Comparison of ENCODE assay signal across 1 cellular context in genomic region chr19:56121180-56122167, GRCh38.
TF ChIP-seq lines count a peak whose summit lies in the region.

Gene ZNF787 (minus strand): TSS chr19:56121295. CDS start chr19:56103217, 18,078 bp downstream.

TF ChIP-seq in HepG2, 621 proteins besides CTCF, POLR2A, EP300 and RAD21 (continued from another document and continues in another):
- TF ChIP-seq TCF12 (IDR thresholded peaks at IDR 0.05), result no peak
- peak; percentile 34; the same call in 1 of the 2 replicates for TF ChIP-seq TCF12 (CRISPR knock-in tag; IDR thresholded peaks at IDR 0.05)
- no peak for TF ChIP-seq NBN (conservative IDR thresholded peaks at IDR 0.05)
- TF ChIP-seq ZNF318 (CRISPR knock-in tag; IDR thresholded peaks at IDR 0.05), result no peak
- no peak for TF ChIP-seq ZNF800 (CRISPR knock-in tag; IDR thresholded peaks at IDR 0.05)
- peak; percentile 69 for TF ChIP-seq U2AF1 (optimal IDR thresholded peaks at IDR 0.05; ENCODE audit: low read depth, low read length)
- no peak for TF ChIP-seq ZNF12 (CRISPR knock-in tag; IDR thresholded peaks at IDR 0.05)
- no peak for TF ChIP-seq ZSCAN12 (CRISPR knock-in tag; IDR thresholded peaks at IDR 0.05)
- no peak for TF ChIP-seq U2AF2 (IDR thresholded peaks at IDR 0.05; ENCODE audit: low read depth, low read length)
- TF ChIP-seq ZFP91 (CRISPR knock-in tag; IDR thresholded peaks at IDR 0.05; ENCODE audit: borderline replicate concordance), result peak; percentile 46; the same call in 1 of the 2 replicates
- TF ChIP-seq TFDP1 (CRISPR knock-in tag; IDR thresholded peaks at IDR 0.05; ENCODE audit: borderline replicate concordance), result no peak; the same call in 1 of the 2 replicates
- TF ChIP-seq SOX13 (IDR thresholded peaks at IDR 0.05), result no peak
- TF ChIP-seq SOX13 (CRISPR knock-in tag; conservative IDR thresholded peaks at IDR 0.05 in 1 of 2, IDR thresholded peaks at IDR 0.05 in 1 of 2), result no peak
- TF ChIP-seq HNRNPUL1 (IDR thresholded peaks at IDR 0.05; ENCODE audit: low read depth, low read length), result no peak
- TF ChIP-seq ARNTL (CRISPR knock-in tag; IDR thresholded peaks at IDR 0.05), result peak; percentile 71; the same call in 1 of the 2 replicates
- TF ChIP-seq ZMYM4 (CRISPR knock-in tag; IDR thresholded peaks at IDR 0.05), result peak; percentile 58; the same call in 1 of the 2 replicates
- TF ChIP-seq ZSCAN21 (CRISPR knock-in tag; IDR thresholded peaks at IDR 0.05; ENCODE audit: borderline replicate concordance), result no peak; the same call in 1 of the 2 replicates
- peak; percentile 37; the same call in 1 of the 2 replicates for TF ChIP-seq ZBTB7B (CRISPR knock-in tag; IDR thresholded peaks at IDR 0.05)
- no peak for TF ChIP-seq ZNF562 (CRISPR knock-in tag; IDR thresholded peaks at IDR 0.05; ENCODE audit: borderline replicate concordance)
- no peak for TF ChIP-seq PRDM15 (CRISPR knock-in tag; IDR thresholded peaks at IDR 0.05)
- TF ChIP-seq MEIS1 (CRISPR knock-in tag; IDR thresholded peaks at IDR 0.05; ENCODE audit: borderline replicate concordance), result peak; percentile 97
- no peak for TF ChIP-seq ZNF136 (CRISPR knock-in tag; IDR thresholded peaks at IDR 0.05; ENCODE audit: low read depth)
- no peak for TF ChIP-seq ZNF274 (CRISPR knock-in tag; IDR thresholded peaks at IDR 0.05)
- no peak for TF ChIP-seq ZNF616 (CRISPR knock-in tag; IDR thresholded peaks at IDR 0.05; ENCODE audit: low read depth)
- no peak for TF ChIP-seq IRX3 (CRISPR knock-in tag; IDR thresholded peaks at IDR 0.05; ENCODE audit: borderline replicate concordance, low read depth)
- TF ChIP-seq ZNF264 (CRISPR knock-in tag; IDR thresholded peaks at IDR 0.05), result no peak
- no peak; the same call in 1 of the 2 replicates for TF ChIP-seq SNAPC4 (CRISPR knock-in tag; IDR thresholded peaks at IDR 0.05)
- no peak for TF ChIP-seq SMARCC2 (IDR thresholded peaks at IDR 0.05)
- peak; percentile 13; the same call in 1 of the 2 replicates for TF ChIP-seq FOXA3 (CRISPR knock-in tag; IDR thresholded peaks at IDR 0.05)
- no peak for TF ChIP-seq KMT2A (CRISPR knock-in tag; IDR thresholded peaks at IDR 0.05)
- TF ChIP-seq MZF1 (CRISPR knock-in tag; IDR thresholded peaks at IDR 0.05; ENCODE audit: borderline replicate concordance), result no peak
- TF ChIP-seq ZNF235 (CRISPR knock-in tag; IDR thresholded peaks at IDR 0.05; ENCODE audit: borderline replicate concordance), result peak; percentile 48; the same call in 1 of the 2 replicates
- no peak for TF ChIP-seq GLI4 (CRISPR knock-in tag; IDR thresholded peaks at IDR 0.05; ENCODE audit: borderline replicate concordance)
- TF ChIP-seq CREB3 (CRISPR knock-in tag; IDR thresholded peaks at IDR 0.05), result no peak
